Comparison of ENCODE assay signal across 8 cellular contexts in genomic region chr18:48410095-48410920, GRCh38. TPM values are rescaled to one million over a fixed set of nuclear protein-coding genes. Genes with fewer than 3 reads are reported as not detected.
DNase-seq lines count a peak whose midpoint lies in the region; TF ChIP-seq lines count a peak whose summit lies in the region.

No MANE protein-coding gene starts in this region.

- DNase-seq in DMS79 treated with DMSO at 0.1 percent for 48 hours (lab: John Stamatoyannopoulos, UW) (peak; percentile 87), H4 (ENCODE audit: low spot score) (peak; percentile 76), LHCN-M2 (ENCODE audit: low read depth) (peak; percentile 74), SJSA1 (ENCODE audit: low read depth in 1 of 2, low spot score in 2 of 2) (peak; percentile 87 to 91), glutamatergic neuron (peak; percentile 95), nucleus accumbens (lab: John Stamatoyannopoulos, UW) (peak in 55 of 56 donors; percentile 4 to 93 (median 79)), suprapubic skin (ENCODE audit: low spot score in 2 of 2) (peak; percentile 93 to 94)

- no peak for TF ChIP-seq EP300 in suprapubic skin (IDR thresholded peaks at IDR 0.05)

- H3K4me1 Mint-ChIP-seq in activated naive CD4-positive, alpha-beta T cell treated with anti-CD3 and anti-CD28 coated beads, Interleukin-2, amount 50 U/mL, for 24 hours = peaks cover 11% of the 10 kb centered on the region
- peaks cover 19% of the 10 kb centered on the region for H3K4me1 Mint-ChIP-seq in glutamatergic neuron (ENCODE audit: low read depth, unreplicated experiment)

- no peak overlapping the region for H3K27ac ChIP-seq in SJSA1
- peak overlapping the region; percentile 79 for H3K27ac ChIP-seq in suprapubic skin

- H3K36me3 Mint-ChIP-seq in activated naive CD4-positive, alpha-beta T cell treated with anti-CD3 and anti-CD28 coated beads, Interleukin-2, amount 50 U/mL, for 24 hours = peaks cover 2% of the 10 kb centered on the region
- no peaks in the 10 kb centered on the region for H3K36me3 Mint-ChIP-seq in glutamatergic neuron (ENCODE audit: unreplicated experiment)

- peaks cover 60% of the 10 kb centered on the region for H3K27me3 Mint-ChIP-seq in activated naive CD4-positive, alpha-beta T cell treated with anti-CD3 and anti-CD28 coated beads, Interleukin-2, amount 50 U/mL, for 24 hours
- peaks cover 16% of the 10 kb centered on the region for H3K27me3 Mint-ChIP-seq in glutamatergic neuron (ENCODE audit: unreplicated experiment)

- WGBS in suprapubic skin = 3% methylated on average over 44 of the region's 77 CpGs

- H3K36me3 ChIP-seq in SJSA1 (no peaks in the 10 kb centered on the region), suprapubic skin (no peaks in the 10 kb centered on the region)

- H3K27ac Mint-ChIP-seq in activated naive CD4-positive, alpha-beta T cell treated with anti-CD3 and anti-CD28 coated beads, Interleukin-2, amount 50 U/mL, for 24 hours = no peak overlapping the region
- H3K27ac Mint-ChIP-seq in glutamatergic neuron (ENCODE audit: unreplicated experiment) = peak overlapping the region; percentile 59

- H3K4me1 ChIP-seq in SJSA1 (replicated peaks) (peaks cover 18% of the 10 kb centered on the region), suprapubic skin (peaks cover 24% of the 10 kb centered on the region)

- TF ChIP-seq CTCF in glutamatergic neuron (IDR thresholded peaks at IDR 0.05; ENCODE audit: partially characterized antibody, unreplicated experiment) (no peak), suprapubic skin (IDR thresholded peaks at IDR 0.05) (no peak)

- H3K9me3 ChIP-seq in SJSA1 (replicated peaks) (no peaks in the 10 kb centered on the region), suprapubic skin (no peaks in the 10 kb centered on the region)

- no peak for TF ChIP-seq POLR2A in suprapubic skin (IDR thresholded peaks at IDR 0.05)

- H3K4me3 ChIP-seq in SJSA1 (peak overlapping the region; percentile 53), suprapubic skin (peak overlapping the region; percentile 95)

- H3K27me3 ChIP-seq in SJSA1 (replicated peaks) (peaks cover 22% of the 10 kb centered on the region), suprapubic skin (peaks cover 9% of the 10 kb centered on the region)

- peak overlapping the region; percentile 74 for H3K4me3 Mint-ChIP-seq in activated naive CD4-positive, alpha-beta T cell treated with anti-CD3 and anti-CD28 coated beads, Interleukin-2, amount 50 U/mL, for 24 hours
- peak overlapping the region; percentile 85 for H3K4me3 Mint-ChIP-seq in glutamatergic neuron (ENCODE audit: unreplicated experiment)

- H3K9me3 Mint-ChIP-seq in activated naive CD4-positive, alpha-beta T cell treated with anti-CD3 and anti-CD28 coated beads, Interleukin-2, amount 50 U/mL, for 24 hours = peaks cover 8% of the 10 kb centered on the region
- peaks cover 8% of the 10 kb centered on the region for H3K9me3 Mint-ChIP-seq in glutamatergic neuron (ENCODE audit: unreplicated experiment)

RNA-seq across cellular contexts. Expression of gene ZBTB7C, which starts 1.1 kb away (rescaled TPM):
- total RNA-seq in H4 (2014; rRNA removed; shearing (Covaris generic)) = 1.0 and 1.1 TPM in 2 replicates
- total RNA-seq in LHCN-M2 (2014; rRNA removed) (0.06 and 0.17 TPM in 2 replicates), glutamatergic neuron (ENCODE audit: unreplicated experiment) (10.6 TPM), suprapubic skin (10 to 100 TPM; 26.0 to 50.6 (median 46.2) TPM)
- 0.13 TPM for polyA plus RNA-seq in LHCN-M2 (2012)
- 0.44 and 0.50 TPM in 2 replicates for total RNA-seq in SJSA1 (2014; rRNA removed; shearing (Covaris generic))
